19 cellular contexts compared by ENCODE assay signal in genomic region chr2:22273853-22274252, GRCh38.
"Had no signal": no experiment of that assay in that cellular context is flagged by ENCODE, and none has a peak within 500 bp of the region (broad histone marks: within the 10 kb centered on the region; RNA-seq: fewer than 3 reads in every experiment).

No MANE protein-coding gene starts in this region.

- H3K27ac Mint-ChIP-seq: effector memory CD8-positive, alpha-beta T cell; naive thymus-derived CD8-positive, alpha-beta T cell; stimulated activated memory B cell treated with anti-CD40 and anti-IgM and Interleukin-4, amounts not matched to agents 10 μg/mL and 1 μg/mL and 100 μg/mL, for 72 hours; stimulated activated naive CD8-positive, alpha-beta T cell treated with anti-CD3 and anti-CD28 coated beads, Interleukin-15, Interleukin-2, amounts not matched to agents 100 ng/mL and 50 ng/mL, for 24 hours had no signal

- H3K4me3 Mint-ChIP-seq: effector memory CD8-positive, alpha-beta T cell; naive thymus-derived CD8-positive, alpha-beta T cell; stimulated activated memory B cell treated with anti-CD40 and anti-IgM and Interleukin-4, amounts not matched to agents 10 μg/mL and 1 μg/mL and 100 μg/mL, for 72 hours; stimulated activated naive CD8-positive, alpha-beta T cell treated with anti-CD3 and anti-CD28 coated beads, Interleukin-15, Interleukin-2, amounts not matched to agents 100 ng/mL and 50 ng/mL, for 24 hours had no signal

- H3K4me1 ChIP-seq: esophagus muscularis mucosa, gastrocnemius medialis, heart right ventricle, spleen, tibial nerve, upper lobe of right lung, vagina had no signal

- H3K9me3 ChIP-seq: gastrocnemius medialis, neutrophil, upper lobe of right lung, vagina had no signal

- H3K36me3 Mint-ChIP-seq: naive thymus-derived CD8-positive, alpha-beta T cell; stimulated activated memory B cell treated with anti-CD40 and anti-IgM and Interleukin-4, amounts not matched to agents 10 μg/mL and 1 μg/mL and 100 μg/mL, for 72 hours had no signal

- H3K27me3 Mint-ChIP-seq: effector memory CD8-positive, alpha-beta T cell; naive thymus-derived CD8-positive, alpha-beta T cell; stimulated activated memory B cell treated with anti-CD40 and anti-IgM and Interleukin-4, amounts not matched to agents 10 μg/mL and 1 μg/mL and 100 μg/mL, for 72 hours; stimulated activated naive CD8-positive, alpha-beta T cell treated with anti-CD3 and anti-CD28 coated beads, Interleukin-15, Interleukin-2, amounts not matched to agents 100 ng/mL and 50 ng/mL, for 24 hours had no signal

- H3K36me3 ChIP-seq: esophagus muscularis mucosa, gastrocnemius medialis, heart right ventricle, neutrophil, spleen, tibial nerve, upper lobe of right lung, vagina had no signal

- H3K27ac ChIP-seq: epithelial cell of prostate, esophagus muscularis mucosa, gastrocnemius medialis, heart right ventricle, neutrophil, spleen, tibial nerve, upper lobe of right lung, vagina had no signal

- H3K4me1 Mint-ChIP-seq: naive thymus-derived CD8-positive, alpha-beta T cell; stimulated activated memory B cell treated with anti-CD40 and anti-IgM and Interleukin-4, amounts not matched to agents 10 μg/mL and 1 μg/mL and 100 μg/mL, for 72 hours had no signal

- DNase-seq: effector memory CD8-positive, alpha-beta T cell; gastrocnemius medialis; heart right ventricle; kidney glomerular epithelial cell; mammary epithelial cell; naive thymus-derived CD8-positive, alpha-beta T cell; spleen; stimulated activated CD4-positive, alpha-beta T cell treated with anti-CD3 and anti-CD28 coated beads, Interleukin-15, amount 100 ng/mL, for 24 hours; stimulated activated CD4-positive, alpha-beta T cell treated with anti-CD3 and anti-CD28 coated beads, Interleukin-1b, Interleukin-23, amount 100 ng/mL, for 48 hours; stimulated activated CD4-positive, alpha-beta T cell treated with anti-CD3 and anti-CD28 coated beads, Interleukin-4, amount 100 ng/mL, for 24 hours; upper lobe of right lung had no signal

- ATAC-seq: effector memory CD8-positive, alpha-beta T cell; gastrocnemius medialis; heart right ventricle; naive thymus-derived CD8-positive, alpha-beta T cell; sciatic nerve; stimulated activated memory B cell treated with anti-CD40 and anti-IgM and Interleukin-4, amounts not matched to agents 10 μg/mL and 1 μg/mL and 100 μg/mL, for 72 hours; upper lobe of right lung had no signal

- H3K27me3 ChIP-seq: esophagus muscularis mucosa, gastrocnemius medialis, heart right ventricle, neutrophil, spleen, tibial nerve, upper lobe of right lung, vagina had no signal

- H3K4me3 ChIP-seq: esophagus muscularis mucosa, gastrocnemius medialis, heart right ventricle, spleen, tibial nerve, upper lobe of right lung, vagina had no signal
